Comparison of ENCODE assay signal across 9 cellular contexts in genomic region chr10:56823849-56824248, GRCh38.
A peak's percentile ranks its signal among the peaks of the same experiment; 100 is the strongest.
DNase-seq lines count a peak whose midpoint lies in the region; FAIRE-seq and TF ChIP-seq lines count a peak whose summit lies in the region.
"Had no signal": no experiment of that assay in that cellular context is flagged by ENCODE, and none has a peak within 500 bp of the region (broad histone marks: within the 10 kb centered on the region; RNA-seq: fewer than 3 reads in every experiment).

No MANE protein-coding gene starts in this region.

- H3K27ac Mint-ChIP-seq in CD14-positive monocyte, result no peak overlapping the region

- no peak overlapping the region for H3K4me3 ChIP-seq in HFF-Myc (replicated peaks; ENCODE audit: low read depth, low read length)
- no peak overlapping the region for H3K4me3 ChIP-seq in NT2/D1 (ENCODE audit: insufficient read length, low read depth)
- H3K4me3 ChIP-seq in uterus, result no peak overlapping the region

- H3K4me1 ChIP-seq in NT2/D1 (ENCODE audit: insufficient read depth, insufficient read length) (no peaks in the 10 kb centered on the region), uterus (no peaks in the 10 kb centered on the region)

- no peak for TF ChIP-seq POLR2A in GM12891 (IDR thresholded peaks at IDR 0.05; ENCODE audit: low read depth, low read length)
- TF ChIP-seq POLR2A in uterus (IDR thresholded peaks at IDR 0.05), result no peak

- FAIRE-seq in GM12891 (lab: Jason Lieb, UNC), result peak; percentile 88
- FAIRE-seq: endometrium had no signal

- DNase-seq in GM12891 (ENCODE audit: insufficient read length, low spot score), result no peak
- no peak for DNase-seq in HFF-Myc (ENCODE audit: extremely low read depth, low read depth)
- peak; percentile 18 for DNase-seq in NT2/D1 (ENCODE audit: low read depth, low spot score)
- peak; percentile 20 for DNase-seq in kidney tubule cell (ENCODE audit: low spot score)
- DNase-seq in NCI-H1048 (lab: John Stamatoyannopoulos, UW), result no peak
- no peak for DNase-seq in uterus
- DNase-seq in AG20443 (ENCODE audit: low spot score), result no peak
- no peak for DNase-seq in CD14-positive monocyte (ENCODE audit: low spot score)

- H3K9me3 Mint-ChIP-seq in CD14-positive monocyte, result peaks cover 6 to 31% (median 12%) of the 10 kb centered on the region in 7 donors

- no peaks in the 10 kb centered on the region for H3K36me3 Mint-ChIP-seq in CD14-positive monocyte

- TF ChIP-seq CTCF in HFF-Myc (IDR thresholded peaks at IDR 0.05; ENCODE audit: low read depth, low read length, missing control alignments), result peak; percentile 6
- no peak for TF ChIP-seq CTCF in uterus (IDR thresholded peaks at IDR 0.05)
- TF ChIP-seq CTCF in CD14-positive monocyte (IDR thresholded peaks at IDR 0.05), result no peak

- no peak overlapping the region for H3K9ac ChIP-seq in NT2/D1 (ENCODE audit: insufficient read length, low read depth)

- H3K36me3 ChIP-seq in NT2/D1 (ENCODE audit: insufficient read depth, insufficient read length, low read length), result no peaks in the 10 kb centered on the region
- no peaks in the 10 kb centered on the region for H3K36me3 ChIP-seq in uterus

- H3K27me3 ChIP-seq in NT2/D1 (ENCODE audit: insufficient read depth, insufficient read length) (no peaks in the 10 kb centered on the region), uterus (no peaks in the 10 kb centered on the region)

- H3K4me3 Mint-ChIP-seq in CD14-positive monocyte, result no peak overlapping the region

- no peak overlapping the region for H3K27ac ChIP-seq in uterus

- no peaks in the 10 kb centered on the region for H3K27me3 Mint-ChIP-seq in CD14-positive monocyte (ENCODE audit: low read depth in 3 of 3)

- intact Hi-C loops in uterus (cut with DNase I; ENCODE audit: low total_unique reads), result no loop called here
- intact Hi-C loops in CD14-positive monocyte (cut with micrococcal nuclease), result no loop called here

- H3K4me1 Mint-ChIP-seq in CD14-positive monocyte, result no peaks in the 10 kb centered on the region

- H3K9me3 ChIP-seq in NT2/D1 (ENCODE audit: insufficient read depth, low read length), result no peaks in the 10 kb centered on the region; the same call in 1 of the 2 replicates
- no peaks in the 10 kb centered on the region for H3K9me3 ChIP-seq in uterus

TF ChIP-seq in GM12891, 5 proteins besides CTCF, POLR2A, EP300 and RAD21:
- no peak for TF ChIP-seq POLR2AphosphoS5 (IDR thresholded peaks at IDR 0.05; ENCODE audit: low read depth, low read length)
TF ChIP-seq in GM12891: peak in this region for 0.

Comparison
In these comparisons a context has a peak if more than half of its experiments do, and no peak if none do; other contexts are left out.
1. DNase-seq: peak in NT2/D1 (single experiment) and kidney tubule cell (single experiment); none in GM12891 (single experiment), HFF-Myc (single experiment), NCI-H1048 (single experiment), uterus (0 of 2), AG20443 (single experiment) and CD14-positive monocyte (single experiment).